11 cellular contexts compared by ENCODE assay signal in the genomic region with DNA sequence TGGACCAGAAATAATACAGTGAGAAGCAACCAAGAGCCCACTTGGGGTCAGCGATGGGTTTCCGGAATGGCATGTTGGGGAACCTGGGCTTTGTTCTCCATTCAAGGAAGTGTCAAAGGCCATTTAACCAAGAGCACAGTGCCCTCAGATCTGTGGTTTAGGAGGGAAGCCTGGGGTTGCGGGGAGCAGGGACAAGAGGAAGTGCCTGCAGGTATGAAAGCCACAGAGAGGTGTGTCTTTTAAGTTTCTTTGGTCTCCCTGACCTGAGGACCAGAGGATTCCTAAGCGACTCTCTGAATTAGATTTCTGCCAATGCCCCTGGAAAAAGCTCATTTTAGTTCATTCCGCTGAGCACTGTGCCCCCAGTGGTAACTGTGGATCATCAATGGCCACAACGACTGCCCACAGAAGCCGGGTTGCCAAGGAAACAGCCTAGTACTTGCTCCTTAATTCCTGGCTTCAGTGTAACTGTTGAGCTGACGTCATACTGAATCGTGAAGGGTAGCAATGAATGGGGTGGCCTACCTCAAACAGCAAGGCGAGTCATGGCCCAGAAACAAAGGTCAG.
DNase-seq lines count a peak whose midpoint lies in the region; ATAC-seq and TF ChIP-seq lines count a peak whose summit lies in the region.
"Had no signal": no experiment of that assay in that cellular context is flagged by ENCODE, and none has a peak within 500 bp of the region (broad histone marks: within the 10 kb centered on the region; RNA-seq: fewer than 3 reads in every experiment).

No MANE protein-coding gene starts in this region.

- H3K27ac Mint-ChIP-seq in activated naive CD4-positive, alpha-beta T cell treated with anti-CD3 and anti-CD28 coated beads, Interleukin-2, amount 50 U/mL, for 24 hours: peak overlapping the region; percentile 38
- no peak overlapping the region for H3K27ac Mint-ChIP-seq in type B pancreatic cell
- H3K27ac Mint-ChIP-seq: B cell had no signal

- TF ChIP-seq CTCF in WERI-Rb-1 (IDR thresholded peaks at IDR 0.05; ENCODE audit: low read depth, low read length): peak; percentile 54
- peak; percentile 54 for TF ChIP-seq CTCF in type B pancreatic cell (conservative IDR thresholded peaks at IDR 0.05)
- no peak for TF ChIP-seq CTCF in gastroesophageal sphincter (IDR thresholded peaks at IDR 0.05)

- H3K27me3 ChIP-seq in WERI-Rb-1 (ENCODE audit: insufficient read depth, low read depth, severe bottlenecking) (no peaks in the 10 kb centered on the region), gastroesophageal sphincter (peaks cover 5% of the 10 kb centered on the region)

- no peaks in the 10 kb centered on the region for H3K9me3 ChIP-seq in WERI-Rb-1 (ENCODE audit: severe bottlenecking)
- peaks cover 0 to 7% (median 0%) of the 10 kb centered on the region in 3 donors for H3K9me3 ChIP-seq in gastroesophageal sphincter

- DNase-seq in activated naive CD4-positive, alpha-beta T cell treated with anti-CD3 and anti-CD28 coated beads, Interleukin-2, amount 50 U/mL, for 16 hours: no peak
- DNase-seq in WERI-Rb-1: peak; percentile 48
- peak; percentile 9 for DNase-seq in iPS DF 19.7 (ENCODE audit: low read depth, low spot score)
- no peak for DNase-seq in type B pancreatic cell (ENCODE audit: extremely low spot score, unreplicated experiment)
- no peak for DNase-seq in NCI-H1930 (lab: John Stamatoyannopoulos, UW)
- DNase-seq: activated naive CD4-positive, alpha-beta T cell treated with Interleukin-2 at 50 U/mL for 16 hours had no signal

- no peaks in the 10 kb centered on the region for H3K27me3 Mint-ChIP-seq in activated naive CD4-positive, alpha-beta T cell treated with anti-CD3 and anti-CD28 coated beads, Interleukin-2, amount 50 U/mL, for 24 hours
- no peaks in the 10 kb centered on the region for H3K27me3 Mint-ChIP-seq in type B pancreatic cell

- TF ChIP-seq EP300 in gastroesophageal sphincter (IDR thresholded peaks at IDR 0.05): no peak

- H3K36me3 Mint-ChIP-seq in activated naive CD4-positive, alpha-beta T cell treated with anti-CD3 and anti-CD28 coated beads, Interleukin-2, amount 50 U/mL, for 24 hours: peaks cover 8% of the 10 kb centered on the region
- H3K36me3 Mint-ChIP-seq in type B pancreatic cell: no peaks in the 10 kb centered on the region

- H3K4me1 ChIP-seq in gastroesophageal sphincter: no peaks in the 10 kb centered on the region
- H3K4me1 ChIP-seq: esophagus muscularis mucosa had no signal

- 20 to 73% methylated on average over 1 to 4 of the region's 10 CpGs for WGBS in gastroesophageal sphincter (ENCODE audit: low coverage in 1 of 2), 2 donors

- H3K4me3 ChIP-seq in WERI-Rb-1 (ENCODE audit: low read depth, low read length) (no peak overlapping the region), gastroesophageal sphincter (no peak overlapping the region)
- H3K4me3 ChIP-seq: esophagus muscularis mucosa had no signal

- TF ChIP-seq POLR2A in gastroesophageal sphincter (IDR thresholded peaks at IDR 0.05): no peak

- H3K9me3 Mint-ChIP-seq in activated naive CD4-positive, alpha-beta T cell treated with anti-CD3 and anti-CD28 coated beads, Interleukin-2, amount 50 U/mL, for 24 hours: peaks cover 5% of the 10 kb centered on the region
- peaks cover 8% of the 10 kb centered on the region for H3K9me3 Mint-ChIP-seq in type B pancreatic cell

- no peak for ATAC-seq in GM19035 (IDR thresholded peaks at IDR 0.05; ENCODE audit: unreplicated experiment)
- no peak for ATAC-seq in gastroesophageal sphincter

- H3K27ac ChIP-seq in WERI-Rb-1 (no peak overlapping the region), gastroesophageal sphincter (no peak overlapping the region)
- H3K27ac ChIP-seq: esophagus muscularis mucosa had no signal

- no peaks in the 10 kb centered on the region for H3K36me3 ChIP-seq in WERI-Rb-1
- H3K36me3 ChIP-seq in gastroesophageal sphincter: no peaks in the 10 kb centered on the region
- H3K36me3 ChIP-seq: esophagus muscularis mucosa had no signal

- peaks cover 9% of the 10 kb centered on the region for H3K4me1 Mint-ChIP-seq in activated naive CD4-positive, alpha-beta T cell treated with anti-CD3 and anti-CD28 coated beads, Interleukin-2, amount 50 U/mL, for 24 hours
- peaks cover 14% of the 10 kb centered on the region for H3K4me1 Mint-ChIP-seq in type B pancreatic cell (ENCODE audit: unreplicated experiment)
- H3K4me1 Mint-ChIP-seq: B cell had no signal

- H3K4me3 Mint-ChIP-seq in activated naive CD4-positive, alpha-beta T cell treated with anti-CD3 and anti-CD28 coated beads, Interleukin-2, amount 50 U/mL, for 24 hours: no peak overlapping the region
- peak overlapping the region; percentile 16 for H3K4me3 Mint-ChIP-seq in type B pancreatic cell
- H3K4me3 Mint-ChIP-seq: B cell had no signal

Comparison
In these comparisons a context has a peak if more than half of its experiments do, and no peak if none do; other contexts are left out.
1. DNase-seq: peak in WERI-Rb-1 (single experiment) and iPS DF 19.7 (single experiment); none in activated naive CD4-positive, alpha-beta T cell treated with anti-CD3 and anti-CD28 coated beads, Interleukin-2, amount 50 U/mL, for 16 hours (single experiment), type B pancreatic cell (single experiment) and NCI-H1930 (0 of 2).
2. CTCF ChIP-seq: peak in WERI-Rb-1 (single experiment) and type B pancreatic cell (single experiment); none in gastroesophageal sphincter (0 of 4).